ENCODE assay signal across 8 cellular contexts in genomic region chr12:6533653-6534157, GRCh38. TPM values are rescaled to one million over a fixed set of nuclear protein-coding genes. Genes with fewer than 3 reads are reported as not detected.
A peak's percentile ranks its signal among the peaks of the same experiment; 100 is the strongest.
DNase-seq lines count a peak whose midpoint lies in the region; ATAC-seq and TF ChIP-seq lines count a peak whose summit lies in the region.

No MANE protein-coding gene starts in this region.

- H3K36me3 ChIP-seq in fibroblast of lung (ENCODE audit: control insufficient read depth, insufficient read depth, low read length) (peaks cover 33% of the 10 kb centered on the region), uterus (no peaks in the 10 kb centered on the region)

- peaks cover 20% of the 10 kb centered on the region for H3K4me1 ChIP-seq in fibroblast of lung (ENCODE audit: control insufficient read depth, extremely low read depth, insufficient read depth, low read length)
- peaks cover 0 to 19% of the 10 kb centered on the region in 2 donors for H3K4me1 ChIP-seq in uterus

- CTCF ChIA-PET in activated CD8-positive, alpha-beta T cell treated with anti-CD3 and anti-CD28 coated beads, Interleukin-2, amount 10 ng/mL, durations not matched to agents 7 days and 5 days (lab: Charles Lee), result interaction anchor here (1.0 to 8.3 kb wide), 7 partner anchors 19 to 197 kb away, joined by 3 to 97 read pairs (median 8); partner anchors contain the start of gene VAMP1

- H3K27ac ChIP-seq in fibroblast of lung (ENCODE audit: insufficient read depth, low read length) (peak overlapping the region; percentile 98), uterus (peak overlapping the region; percentile 90 to 94)

- H3K27me3 Mint-ChIP-seq in activated CD8-positive, alpha-beta T cell treated with anti-CD3 and anti-CD28 coated beads, Interleukin-2, amount 10 ng/mL, durations not matched to agents 7 days and 5 days (ENCODE audit: low read depth), result no peaks in the 10 kb centered on the region
- H3K27me3 Mint-ChIP-seq in naive B cell, result no peaks in the 10 kb centered on the region

- intact Hi-C loops in uterus (cut with DNase I; ENCODE audit: low total_unique reads), result loop anchor here (10.0 kb wide), 1 partner anchor 199 kb away; no protein-coding TSS in a partner anchor

- DNase-seq in DMS79 (lab: John Stamatoyannopoulos, UW) (peak; percentile 93), HK-2 (ENCODE audit: unreplicated experiment) (peak; percentile 88), NCI-H526 (lab: John Stamatoyannopoulos, UW) (peak; percentile 94 to 96), fibroblast of lung (ENCODE audit: low read depth in 2 of 2) (peak; percentile 82 to 87), naive B cell (no peak), uterus (peak; percentile 73)
- peak; percentile 74 for DNase-seq in activated CD8-positive, alpha-beta T cell treated with anti-CD3 and anti-CD28 coated beads, Interleukin-2, amount 10 ng/mL, durations not matched to agents 7 days and 5 days

- H3K9me3 Mint-ChIP-seq in activated CD8-positive, alpha-beta T cell treated with anti-CD3 and anti-CD28 coated beads, Interleukin-2, amount 10 ng/mL, durations not matched to agents 7 days and 5 days (ENCODE audit: insufficient read depth), result no peaks in the 10 kb centered on the region
- no peaks in the 10 kb centered on the region for H3K9me3 Mint-ChIP-seq in naive B cell

- H3K27ac Mint-ChIP-seq in activated CD8-positive, alpha-beta T cell treated with anti-CD3 and anti-CD28 coated beads, Interleukin-2, amount 10 ng/mL, durations not matched to agents 7 days and 5 days, result peak overlapping the region; percentile 100
- H3K27ac Mint-ChIP-seq in naive B cell, result peak overlapping the region in 5 of 6 donors; percentile 82 to 99 (median 95)

- H3K4me3 ChIP-seq in fibroblast of lung (replicated peaks in 1 of 4; ENCODE audit: control extremely low read depth in 1 of 4, insufficient read depth in 1 of 4, low read depth in 3 of 4, low read length in 4 of 4), result peak overlapping the region; percentile 56 to 98 (median 76)
- H3K4me3 ChIP-seq in uterus, result peak overlapping the region; percentile 77 to 88

- peaks cover 48% of the 10 kb centered on the region for H3K79me2 ChIP-seq in fibroblast of lung (ENCODE audit: control insufficient read depth, insufficient read depth, low read length)

- TF ChIP-seq POLR2A in uterus (IDR thresholded peaks at IDR 0.05), result peak in 1 of 2 donors; percentile 11

- no peaks in the 10 kb centered on the region for H3K27me3 ChIP-seq in fibroblast of lung (ENCODE audit: control insufficient read depth, insufficient read depth, low read length)
- no peaks in the 10 kb centered on the region for H3K27me3 ChIP-seq in uterus

- H4K20me1 ChIP-seq in fibroblast of lung (ENCODE audit: control insufficient read depth, extremely low read depth, insufficient read depth, low read length), result no peaks in the 10 kb centered on the region

- peaks cover 89% of the 10 kb centered on the region for H3K36me3 Mint-ChIP-seq in activated CD8-positive, alpha-beta T cell treated with anti-CD3 and anti-CD28 coated beads, Interleukin-2, amount 10 ng/mL, durations not matched to agents 7 days and 5 days (ENCODE audit: low read depth)
- peaks cover 8 to 14% of the 10 kb centered on the region in 2 donors for H3K36me3 Mint-ChIP-seq in naive B cell

- ATAC-seq in GM21381 (IDR thresholded peaks at IDR 0.05; ENCODE audit: unreplicated experiment) (peak; percentile 37), naive B cell (ENCODE audit: low read depth in 2 of 2) (peak; percentile 13 to 20)
- peak; percentile 7 for ATAC-seq in activated CD8-positive, alpha-beta T cell treated with anti-CD3 and anti-CD28 coated beads, Interleukin-2, amount 10 ng/mL, durations not matched to agents 7 days and 5 days

- H2AFZ ChIP-seq in fibroblast of lung (ENCODE audit: low read length), result peak overlapping the region; percentile 73

- peak overlapping the region; percentile 90 for H3K4me2 ChIP-seq in fibroblast of lung (ENCODE audit: extremely low read depth, insufficient read depth, low read length)

- peak overlapping the region; percentile 74 for H3K9ac ChIP-seq in fibroblast of lung (ENCODE audit: insufficient read depth, low read length)

- no peaks in the 10 kb centered on the region for H3K9me3 ChIP-seq in fibroblast of lung (ENCODE audit: control insufficient read depth, insufficient read depth, low read depth, low read length)
- H3K9me3 ChIP-seq in uterus, result no peaks in the 10 kb centered on the region

- H3K4me3 Mint-ChIP-seq in activated CD8-positive, alpha-beta T cell treated with anti-CD3 and anti-CD28 coated beads, Interleukin-2, amount 10 ng/mL, durations not matched to agents 7 days and 5 days, result peak overlapping the region; percentile 99
- H3K4me3 Mint-ChIP-seq in naive B cell, result peak overlapping the region; percentile 86 to 99 (median 98)

- TF ChIP-seq CTCF in fibroblast of lung (conservative IDR thresholded peaks at IDR 0.05 in 1 of 2, IDR thresholded peaks at IDR 0.05 in 1 of 2; ENCODE audit: low read depth in 1 of 2, low read length in 2 of 2) (no peak), uterus (IDR thresholded peaks at IDR 0.05) (no peak)

- peaks cover 55% of the 10 kb centered on the region for H3K4me1 Mint-ChIP-seq in activated CD8-positive, alpha-beta T cell treated with anti-CD3 and anti-CD28 coated beads, Interleukin-2, amount 10 ng/mL, durations not matched to agents 7 days and 5 days (ENCODE audit: low read depth)
- H3K4me1 Mint-ChIP-seq in naive B cell, result peaks cover 38 to 50% (median 49%) of the 10 kb centered on the region in 3 donors

- POLR2A ChIA-PET in activated CD8-positive, alpha-beta T cell treated with anti-CD3 and anti-CD28 coated beads, Interleukin-2, amount 10 ng/mL, durations not matched to agents 7 days and 5 days (lab: Charles Lee), result interaction anchor here (0.5 to 7.2 kb wide), 28 partner anchors 8 to 319 kb away, joined by 3 to 74 read pairs (median 4); partner anchors contain the start of genes MRPL51, NOP2, USP5 and VAMP1

RNA-seq across cellular contexts. Expression of gene GAPDH, which starts 0.6 kb away (rescaled TPM):
- 1,000 to 10,000 TPM; 6,175 to 6,471 TPM for total RNA-seq in activated CD8-positive, alpha-beta T cell treated with anti-CD3 and anti-CD28 coated beads, Interleukin-2, amount 10 ng/mL, durations not matched to agents 7 days and 5 days
- total RNA-seq in fibroblast of lung, result 4,386 and 6,255 TPM in 2 replicates
- 8,983 and 11,838 TPM in 2 replicates for polyA plus RNA-seq in fibroblast of lung
- polyA plus RNA-seq in fibroblast of lung (2012), result 8,065 and 9,561 TPM in 2 replicates
- polyA minus RNA-seq in fibroblast of lung (ENCODE audit: low replicate concordance), result 22,076 and 22,226 TPM in 2 replicates
- 1,000 to 10,000 TPM in 1 of 6 donors, 100 to 1,000 TPM in 5; 607 to 1,152 (median 779) TPM for polyA plus RNA-seq in naive B cell (ENCODE audit: low read depth in 6 of 6)
- 1,000 to 10,000 TPM in 2 of 4 donors, 100 to 1,000 TPM in 2; 962 to 1,122 (median 1,020) TPM for total RNA-seq in uterus

RNA-seq across cellular contexts. Expression of gene IFFO1, which starts 22.1 kb away (rescaled TPM):
- total RNA-seq in activated CD8-positive, alpha-beta T cell treated with anti-CD3 and anti-CD28 coated beads, Interleukin-2, amount 10 ng/mL, durations not matched to agents 7 days and 5 days, result 10 to 100 TPM; 24.9 to 25.5 TPM
- total RNA-seq in fibroblast of lung (8.2 and 16.8 TPM in 2 replicates), uterus (10 to 100 TPM; 17.1 to 50.6 (median 32.8) TPM)
- polyA plus RNA-seq in fibroblast of lung (21.7 and 26.9 TPM in 2 replicates), naive B cell (ENCODE audit: low read depth in 6 of 6) (10 to 100 TPM in 1 of 6 donors, 1 to 10 TPM in 5; 4.6 to 15.3 (median 6.3) TPM)
- 23.6 and 25.6 TPM in 2 replicates for polyA plus RNA-seq in fibroblast of lung (2012)
- 18.8 and 22.0 TPM in 2 replicates for polyA minus RNA-seq in fibroblast of lung (ENCODE audit: low replicate concordance)

RNA-seq across cellular contexts. Expression of gene NOP2, which starts 34.4 kb away (rescaled TPM):
- 10 to 100 TPM; 84.2 to 87.6 TPM for total RNA-seq in activated CD8-positive, alpha-beta T cell treated with anti-CD3 and anti-CD28 coated beads, Interleukin-2, amount 10 ng/mL, durations not matched to agents 7 days and 5 days
- 11.7 and 13.9 TPM in 2 replicates for total RNA-seq in fibroblast of lung
- 26.1 and 47.8 TPM in 2 replicates for polyA plus RNA-seq in fibroblast of lung
- 18.6 and 34.5 TPM in 2 replicates for polyA plus RNA-seq in fibroblast of lung (2012)
- polyA minus RNA-seq in fibroblast of lung (ENCODE audit: low replicate concordance), result 77.1 and 94.1 TPM in 2 replicates
- polyA plus RNA-seq in naive B cell (ENCODE audit: low read depth in 6 of 6), result 10 to 100 TPM; 11.7 to 27.6 (median 17.5) TPM
- 10 to 100 TPM in 2 of 4 donors, 1 to 10 TPM in 2; 4.1 to 47.6 (median 10.1) TPM for total RNA-seq in uterus

RNA-seq across cellular contexts. Expression of gene NCAPD2, which starts 39.8 kb away (rescaled TPM):
- 100 to 1,000 TPM; 195 to 201 TPM for total RNA-seq in activated CD8-positive, alpha-beta T cell treated with anti-CD3 and anti-CD28 coated beads, Interleukin-2, amount 10 ng/mL, durations not matched to agents 7 days and 5 days
- 18.7 and 42.3 TPM in 2 replicates for total RNA-seq in fibroblast of lung
- polyA plus RNA-seq in fibroblast of lung, result 17.2 and 50.9 TPM in 2 replicates
- 16.7 and 45.5 TPM in 2 replicates for polyA plus RNA-seq in fibroblast of lung (2012)
- 32.1 and 176 TPM in 2 replicates for polyA minus RNA-seq in fibroblast of lung (ENCODE audit: low replicate concordance)
- polyA plus RNA-seq in naive B cell (ENCODE audit: low read depth in 6 of 6), result 10 to 100 TPM; 13.3 to 25.5 (median 17.8) TPM
- 100 to 1,000 TPM in 1 of 4 donors, 10 to 100 TPM in 2, 1 to 10 TPM in 1; 2.8 to 145 (median 19.3) TPM for total RNA-seq in uterus

RNA-seq across cellular contexts. Expression of gene MRPL51, which starts 40.6 kb away (rescaled TPM):
- 100 to 1,000 TPM; 217 to 228 TPM for total RNA-seq in activated CD8-positive, alpha-beta T cell treated with anti-CD3 and anti-CD28 coated beads, Interleukin-2, amount 10 ng/mL, durations not matched to agents 7 days and 5 days
- total RNA-seq in fibroblast of lung (118 and 142 TPM in 2 replicates), uterus (10 to 100 TPM; 14.1 to 83.7 (median 36.4) TPM)
- polyA plus RNA-seq in fibroblast of lung (120 and 166 TPM in 2 replicates), naive B cell (ENCODE audit: low read depth in 6 of 6) (100 to 1,000 TPM; 126 to 243 (median 176) TPM)
- 242 and 298 TPM in 2 replicates for polyA plus RNA-seq in fibroblast of lung (2012)
- polyA minus RNA-seq in fibroblast of lung (ENCODE audit: low replicate concordance), result 10.5 and 16.3 TPM in 2 replicates
